Comparison of ENCODE assay signal across 34 cellular contexts in genomic region chr1:164423136-164423535, GRCh38.
"Had no signal": no experiment of that assay in that cellular context is flagged by ENCODE, and none has a peak within 500 bp of the region (broad histone marks: within the 10 kb centered on the region; RNA-seq: fewer than 3 reads in every experiment).

No MANE protein-coding gene starts in this region.

- H3K4me1 ChIP-seq: body of pancreas, gastroesophageal sphincter, uterus had no signal

- H3K27me3 ChIP-seq: body of pancreas, cardiac muscle cell, dorsolateral prefrontal cortex, gastroesophageal sphincter, ovary, uterus had no signal

- ATAC-seq: activated CD4-positive, CD25-positive, alpha-beta regulatory T cell treated with anti-CD3 and anti-CD28 coated beads, Interleukin-2, amount 50 U/mL, for 24 hours; activated naive CD8-positive, alpha-beta T cell treated with anti-CD3 and anti-CD28 coated beads, Interleukin-2, amount 50 U/mL, for 24 hours; activated T-cell treated with anti-CD3 and anti-CD28 coated beads, Interleukin-2, amount 50 U/mL, for 4 hours; activated T-helper 17 cell treated with anti-CD3 and anti-CD28 coated beads, Interleukin-2, amount 50 U/mL, for 72 hours; body of pancreas; gastroesophageal sphincter; naive thymus-derived CD4-positive, alpha-beta T cell; sciatic nerve; stimulated activated naive CD8-positive, alpha-beta T cell treated with anti-CD3 and anti-CD28 coated beads, Interleukin-15, Interleukin-2, amounts not matched to agents 100 U/mL and 50 U/mL, for 24 hours had no signal

- H3K9me3 Mint-ChIP-seq: activated CD4-positive, alpha-beta memory T cell treated with anti-CD3 and anti-CD28 coated beads for 36 hours; activated naive CD4-positive, alpha-beta T cell treated with anti-CD3 and anti-CD28 coated beads, Interleukin-2, amount 50 U/mL, for 24 hours; T-helper 1 cell treated with Interleukin-12 subunit alpha and Interleukin-12 subunit beta and Interleukin-4 antibody, amounts not matched to agents 30 μg/mL and 1 μg/mL, for 36 hours; type B pancreatic cell had no signal

- H3K4me1 Mint-ChIP-seq: activated naive CD4-positive, alpha-beta T cell treated with anti-CD3 and anti-CD28 coated beads, Interleukin-2, amount 50 U/mL, for 24 hours; activated naive CD8-positive, alpha-beta T cell treated with anti-CD3 and anti-CD28 coated beads, Interleukin-2, amount 50 U/mL, for 24 hours; activated T-helper 17 cell treated with anti-CD3 and anti-CD28 coated beads, Interleukin-2, amount 50 U/mL, for 72 hours; naive thymus-derived CD4-positive, alpha-beta T cell had no signal

- H3K27ac ChIP-seq: body of pancreas, cardiac muscle cell, coronary artery, dorsolateral prefrontal cortex, gastroesophageal sphincter, ovary, skin epidermis, thoracic aorta, uterus, VCaP had no signal

- H3K27me3 Mint-ChIP-seq: activated CD4-positive, alpha-beta memory T cell treated with anti-CD3 and anti-CD28 coated beads for 36 hours; activated naive CD4-positive, alpha-beta T cell treated with anti-CD3 and anti-CD28 coated beads, Interleukin-2, amount 50 U/mL, for 24 hours; activated naive CD8-positive, alpha-beta T cell treated with anti-CD3 and anti-CD28 coated beads, Interleukin-2, amount 50 U/mL, for 24 hours; activated T-helper 17 cell treated with anti-CD3 and anti-CD28 coated beads, Interleukin-2, amount 50 U/mL, for 72 hours; naive thymus-derived CD4-positive, alpha-beta T cell; progenitor cell of endocrine pancreas; type B pancreatic cell had no signal

- H3K4me3 Mint-ChIP-seq: activated CD4-positive, alpha-beta memory T cell treated with anti-CD3 and anti-CD28 coated beads for 36 hours; activated naive CD4-positive, alpha-beta T cell treated with anti-CD3 and anti-CD28 coated beads, Interleukin-2, amount 50 U/mL, for 24 hours; activated naive CD8-positive, alpha-beta T cell treated with anti-CD3 and anti-CD28 coated beads, Interleukin-2, amount 50 U/mL, for 24 hours; activated T-cell treated with anti-CD3 and anti-CD28 coated beads, Interleukin-2, amount 50 U/mL, for 4 hours; activated T-helper 17 cell treated with anti-CD3 and anti-CD28 coated beads, Interleukin-2, amount 50 U/mL, for 72 hours; naive thymus-derived CD4-positive, alpha-beta T cell; T-helper 1 cell treated with Interleukin-12 subunit alpha and Interleukin-12 subunit beta and Interleukin-4 antibody, amounts not matched to agents 30 μg/mL and 1 μg/mL, for 36 hours; type B pancreatic cell had no signal

- DNase-seq: activated CD4-positive, alpha-beta memory T cell treated with anti-CD3 and anti-CD28 coated beads for 36 hours; activated CD4-positive, alpha-beta T cell treated with anti-CD3 and anti-CD28 coated beads for 48 hours; activated gamma-delta T cell treated with Interleukin-2 at 50 U/mL for 16 hours; activated naive CD8-positive, alpha-beta T cell treated with anti-CD3 and anti-CD28 coated beads, Interleukin-2, amount 50 U/mL, for 24 hours; activated T-cell treated with anti-CD3 and anti-CD28 coated beads, Interleukin-2, amount 50 U/mL, for 4 hours; body of pancreas; cerebellar nuclear complex; dorsolateral prefrontal cortex; effector memory CD4-positive, alpha-beta T cell; head of caudate nucleus; hypothalamus; kidney; midbrain; naive thymus-derived CD4-positive, alpha-beta T cell; ovary; retina; stimulated activated CD4-positive, alpha-beta T cell treated with anti-CD3 and anti-CD28 coated beads, Interleukin-12 subunit alpha, Interleukin-12 subunit beta, amount 100 ng/mL, for 4 hours; stimulated activated CD4-positive, alpha-beta T cell treated with anti-CD3 and anti-CD28 coated beads, Interleukin-4, amount 100 ng/mL, for 1 hour; stimulated activated naive CD8-positive, alpha-beta T cell treated with anti-CD3 and anti-CD28 coated beads, Interleukin-15, Interleukin-2, amounts not matched to agents 100 U/mL and 50 U/mL, for 24 hours; T-helper 9 cell; uterus had no signal

- H3K36me3 Mint-ChIP-seq: activated CD4-positive, alpha-beta memory T cell treated with anti-CD3 and anti-CD28 coated beads for 36 hours; activated naive CD4-positive, alpha-beta T cell treated with anti-CD3 and anti-CD28 coated beads, Interleukin-2, amount 50 U/mL, for 24 hours; naive thymus-derived CD4-positive, alpha-beta T cell; type B pancreatic cell had no signal

- H3K36me3 ChIP-seq: cardiac muscle cell, gastroesophageal sphincter, ovary, thoracic aorta, uterus had no signal

- H3K4me3 ChIP-seq: body of pancreas, cardiac muscle cell, coronary artery, dorsolateral prefrontal cortex, gastroesophageal sphincter, ovary, skin epidermis, thoracic aorta, uterus had no signal

- H3K27ac Mint-ChIP-seq: activated CD4-positive, alpha-beta memory T cell treated with anti-CD3 and anti-CD28 coated beads for 36 hours; activated naive CD4-positive, alpha-beta T cell treated with anti-CD3 and anti-CD28 coated beads, Interleukin-2, amount 50 U/mL, for 24 hours; activated naive CD8-positive, alpha-beta T cell treated with anti-CD3 and anti-CD28 coated beads, Interleukin-2, amount 50 U/mL, for 24 hours; activated T-helper 17 cell treated with anti-CD3 and anti-CD28 coated beads, Interleukin-2, amount 50 U/mL, for 72 hours; naive thymus-derived CD4-positive, alpha-beta T cell; progenitor cell of endocrine pancreas; T-helper 1 cell treated with Interleukin-12 subunit alpha and Interleukin-12 subunit beta and Interleukin-4 antibody, amounts not matched to agents 30 μg/mL and 1 μg/mL, for 36 hours; type B pancreatic cell had no signal
